In the genomic region with DNA sequence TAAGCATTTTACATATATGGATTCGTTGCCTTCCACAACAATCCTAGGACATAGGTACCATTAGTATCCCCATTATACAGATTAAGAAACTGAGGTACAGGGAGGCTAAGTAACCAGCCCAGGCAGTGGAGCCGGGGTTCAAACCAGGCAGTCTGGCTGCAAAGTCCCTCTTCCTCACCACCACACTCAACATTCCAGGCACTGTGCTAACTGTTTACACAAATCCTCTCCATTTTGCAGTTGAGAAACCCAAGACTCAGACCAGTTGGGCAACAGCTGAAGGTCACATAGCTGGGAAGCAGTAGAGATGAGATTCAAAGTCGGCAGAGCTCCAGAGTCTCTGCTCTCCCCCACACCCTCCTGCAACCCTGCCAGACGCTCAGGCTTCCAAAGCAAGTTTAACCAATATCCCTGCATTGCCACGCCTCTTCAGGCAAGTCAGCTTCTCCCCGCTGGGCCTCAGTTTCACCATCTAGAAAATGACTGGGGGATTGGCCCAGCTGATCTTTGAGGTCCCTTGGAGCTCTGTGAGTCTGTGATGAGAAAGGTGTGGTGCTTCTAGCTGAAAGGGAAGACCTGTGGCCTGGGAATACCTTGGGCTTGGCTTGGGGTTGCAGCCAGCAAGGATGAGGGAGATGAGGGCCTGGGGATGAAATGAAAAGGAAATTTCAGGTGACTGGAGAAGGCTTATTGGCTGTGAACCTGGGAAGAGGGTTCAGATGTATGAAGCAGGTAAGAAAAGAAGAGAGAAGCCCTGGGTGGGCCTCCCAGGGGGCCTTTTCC, we compare ENCODE assay signal across 1 cellular context.
A peak's percentile ranks its signal among the peaks of the same experiment; 100 is the strongest.
TF ChIP-seq lines count a peak whose summit lies in the region.

No MANE protein-coding gene starts in this region.

TF ChIP-seq in HepG2, 621 proteins besides CTCF, POLR2A, EP300 and RAD21 (continued from another document and continues in another):
- TF ChIP-seq, protein P1, sequence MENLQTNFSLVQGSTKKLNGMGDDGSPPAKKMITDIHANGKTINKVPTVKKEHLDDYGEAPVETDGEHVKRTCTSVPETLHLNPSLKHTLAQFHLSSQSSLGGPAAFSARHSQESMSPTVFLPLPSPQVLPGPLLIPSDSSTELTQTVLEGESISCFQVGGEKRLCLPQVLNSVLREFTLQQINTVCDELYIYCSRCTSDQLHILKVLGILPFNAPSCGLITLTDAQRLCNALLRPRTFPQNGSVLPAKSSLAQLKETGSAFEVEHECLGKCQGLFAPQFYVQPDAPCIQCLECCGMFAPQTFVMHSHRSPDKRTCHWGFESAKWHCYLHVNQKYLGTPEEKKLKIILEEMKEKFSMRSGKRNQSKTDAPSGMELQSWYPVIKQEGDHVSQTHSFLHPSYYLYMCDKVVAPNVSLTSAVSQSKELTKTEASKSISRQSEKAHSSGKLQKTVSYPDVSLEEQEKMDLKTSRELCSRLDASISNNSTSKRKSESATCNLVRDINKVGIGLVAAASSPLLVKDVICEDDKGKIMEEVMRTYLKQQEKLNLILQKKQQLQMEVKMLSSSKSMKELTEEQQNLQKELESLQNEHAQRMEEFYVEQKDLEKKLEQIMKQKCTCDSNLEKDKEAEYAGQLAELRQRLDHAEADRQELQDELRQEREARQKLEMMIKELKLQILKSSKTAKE (CRISPR knock-in tag; IDR thresholded peaks at IDR 0.05; ENCODE audit: borderline replicate concordance), result peak; percentile 98
- TF ChIP-seq REL (CRISPR knock-in tag; conservative IDR thresholded peaks at IDR 0.05) (no peak), ZFY (CRISPR knock-in tag; IDR thresholded peaks at IDR 0.05) (peak; percentile 44), ZNF468 (CRISPR knock-in tag; IDR thresholded peaks at IDR 0.05) (no peak), MEF2D (CRISPR knock-in tag; IDR thresholded peaks at IDR 0.05) (peak; percentile 79), FOXM1 (CRISPR knock-in tag; IDR thresholded peaks at IDR 0.05) (no peak), MBNL3 (CRISPR knock-in tag; conservative IDR thresholded peaks at IDR 0.05) (no peak), KAT8 (CRISPR knock-in tag; IDR thresholded peaks at IDR 0.05) (peak; percentile 92), ZNF781 (CRISPR knock-in tag; IDR thresholded peaks at IDR 0.05; ENCODE audit: borderline replicate concordance, not compliant biosample characterization) (peak; percentile 20), DNMT3B (CRISPR knock-in tag; conservative IDR thresholded peaks at IDR 0.05) (peak; percentile 62), TBX2 (CRISPR knock-in tag; IDR thresholded peaks at IDR 0.05; ENCODE audit: borderline replicate concordance) (peak; percentile 52), ZHX2 (IDR thresholded peaks at IDR 0.05; ENCODE audit: low read depth) (peak; percentile 68; the same call in 1 of the 2 replicates), ZHX2 (CRISPR knock-in tag; IDR thresholded peaks at IDR 0.05; ENCODE audit: borderline replicate concordance) (0 out of 2 replicates have a peak, but pooled peaks have one; percentile 48), KDM6A (CRISPR knock-in tag; IDR thresholded peaks at IDR 0.05; ENCODE audit: low read depth) (peak; percentile 97), HOXA3 (CRISPR knock-in tag; IDR thresholded peaks at IDR 0.05) (peak; percentile 96), ZNF142 (CRISPR knock-in tag; IDR thresholded peaks at IDR 0.05) (peak; percentile 49; the same call in 1 of the 2 replicates), HOXA7 (CRISPR knock-in tag; IDR thresholded peaks at IDR 0.05) (no peak), NRL (CRISPR knock-in tag; IDR thresholded peaks at IDR 0.05; ENCODE audit: borderline replicate concordance) (peak; percentile 38; the same call in 1 of the 2 replicates), ZNF143 (CRISPR knock-in tag; IDR thresholded peaks at IDR 0.05) (peak; percentile 46), ZNF773 (CRISPR knock-in tag; IDR thresholded peaks at IDR 0.05; ENCODE audit: borderline replicate concordance) (no peak), FOXA3 (CRISPR knock-in tag; IDR thresholded peaks at IDR 0.05) (peak; percentile 99), SOX6 (IDR thresholded peaks at IDR 0.05) (no peak), SOX6 (CRISPR knock-in tag; IDR thresholded peaks at IDR 0.05) (peak; percentile 92), GZF1 (CRISPR knock-in tag; IDR thresholded peaks at IDR 0.05) (peak; percentile 53; the same call in 1 of the 2 replicates), ZNF205 (CRISPR knock-in tag; IDR thresholded peaks at IDR 0.05) (peak; percentile 89), SRSF4 (IDR thresholded peaks at IDR 0.05; ENCODE audit: low read depth, low read length, poor library complexity, severe bottlenecking) (no peak), ZKSCAN1 (IDR thresholded peaks at IDR 0.05; ENCODE audit: low read length) (peak; percentile 94), MEIS1 (CRISPR knock-in tag; IDR thresholded peaks at IDR 0.05; ENCODE audit: borderline replicate concordance) (peak; percentile 29; the same call in 1 of the 2 replicates), ZSCAN22 (CRISPR knock-in tag; IDR thresholded peaks at IDR 0.05) (no peak), ZNF75D (CRISPR knock-in tag; IDR thresholded peaks at IDR 0.05; ENCODE audit: borderline replicate concordance) (no peak; the same call in 1 of the 2 replicates), MED8 (CRISPR knock-in tag; IDR thresholded peaks at IDR 0.05; ENCODE audit: insufficient replicate concordance) (peak; percentile 83), ZNF841 (CRISPR knock-in tag; IDR thresholded peaks at IDR 0.05; ENCODE audit: borderline replicate concordance) (0 out of 2 replicates have a peak, but pooled peaks have one; percentile 41)
- TF ChIP-seq, protein P2, sequence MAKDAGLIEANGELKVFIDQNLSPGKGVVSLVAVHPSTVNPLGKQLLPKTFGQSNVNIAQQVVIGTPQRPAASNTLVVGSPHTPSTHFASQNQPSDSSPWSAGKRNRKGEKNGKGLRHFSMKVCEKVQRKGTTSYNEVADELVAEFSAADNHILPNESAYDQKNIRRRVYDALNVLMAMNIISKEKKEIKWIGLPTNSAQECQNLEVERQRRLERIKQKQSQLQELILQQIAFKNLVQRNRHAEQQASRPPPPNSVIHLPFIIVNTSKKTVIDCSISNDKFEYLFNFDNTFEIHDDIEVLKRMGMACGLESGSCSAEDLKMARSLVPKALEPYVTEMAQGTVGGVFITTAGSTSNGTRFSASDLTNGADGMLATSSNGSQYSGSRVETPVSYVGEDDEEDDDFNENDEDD (CRISPR knock-in tag; IDR thresholded peaks at IDR 0.05; ENCODE audit: borderline replicate concordance), result peak; percentile 78; the same call in 1 of the 2 replicates
- TF ChIP-seq, protein P3, sequence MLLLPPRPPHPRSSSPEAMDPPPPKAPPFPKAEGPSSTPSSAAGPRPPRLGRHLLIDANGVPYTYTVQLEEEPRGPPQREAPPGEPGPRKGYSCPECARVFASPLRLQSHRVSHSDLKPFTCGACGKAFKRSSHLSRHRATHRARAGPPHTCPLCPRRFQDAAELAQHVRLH (CRISPR knock-in tag; IDR thresholded peaks at IDR 0.05; ENCODE audit: borderline replicate concordance, low read depth), result peak; percentile 98; the same call in 1 of the 2 replicates
- TF ChIP-seq, protein P4, sequence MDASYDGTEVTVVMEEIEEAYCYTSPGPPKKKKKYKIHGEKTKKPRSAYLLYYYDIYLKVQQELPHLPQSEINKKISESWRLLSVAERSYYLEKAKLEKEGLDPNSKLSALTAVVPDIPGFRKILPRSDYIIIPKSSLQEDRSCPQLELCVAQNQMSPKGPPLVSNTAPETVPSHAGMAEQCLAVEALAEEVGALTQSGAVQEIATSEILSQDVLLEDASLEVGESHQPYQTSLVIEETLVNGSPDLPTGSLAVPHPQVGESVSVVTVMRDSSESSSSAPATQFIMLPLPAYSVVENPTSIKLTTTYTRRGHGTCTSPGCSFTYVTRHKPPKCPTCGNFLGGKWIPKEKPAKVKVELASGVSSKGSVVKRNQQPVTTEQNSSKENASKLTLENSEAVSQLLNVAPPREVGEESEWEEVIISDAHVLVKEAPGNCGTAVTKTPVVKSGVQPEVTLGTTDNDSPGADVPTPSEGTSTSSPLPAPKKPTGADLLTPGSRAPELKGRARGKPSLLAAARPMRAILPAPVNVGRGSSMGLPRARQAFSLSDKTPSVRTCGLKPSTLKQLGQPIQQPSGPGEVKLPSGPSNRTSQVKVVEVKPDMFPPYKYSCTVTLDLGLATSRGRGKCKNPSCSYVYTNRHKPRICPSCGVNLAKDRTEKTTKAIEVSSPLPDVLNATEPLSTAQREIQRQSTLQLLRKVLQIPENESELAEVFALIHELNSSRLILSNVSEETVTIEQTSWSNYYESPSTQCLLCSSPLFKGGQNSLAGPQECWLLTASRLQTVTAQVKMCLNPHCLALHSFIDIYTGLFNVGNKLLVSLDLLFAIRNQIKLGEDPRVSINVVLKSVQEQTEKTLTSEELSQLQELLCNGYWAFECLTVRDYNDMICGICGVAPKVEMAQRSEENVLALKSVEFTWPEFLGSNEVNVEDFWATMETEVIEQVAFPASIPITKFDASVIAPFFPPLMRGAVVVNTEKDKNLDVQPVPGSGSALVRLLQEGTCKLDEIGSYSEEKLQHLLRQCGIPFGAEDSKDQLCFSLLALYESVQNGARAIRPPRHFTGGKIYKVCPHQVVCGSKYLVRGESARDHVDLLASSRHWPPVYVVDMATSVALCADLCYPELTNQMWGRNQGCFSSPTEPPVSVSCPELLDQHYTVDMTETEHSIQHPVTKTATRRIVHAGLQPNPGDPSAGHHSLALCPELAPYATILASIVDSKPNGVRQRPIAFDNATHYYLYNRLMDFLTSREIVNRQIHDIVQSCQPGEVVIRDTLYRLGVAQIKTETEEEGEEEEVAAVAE (CRISPR knock-in tag; IDR thresholded peaks at IDR 0.05; ENCODE audit: borderline replicate concordance), result peak; percentile 90; the same call in 1 of the 2 replicates
